ENCODE assay signal across 7 cellular contexts in genomic region chrX:18377802-18378201, GRCh38. TPM values are rescaled to one million over a fixed set of nuclear protein-coding genes. Genes with fewer than 3 reads are reported as not detected.
DNase-seq lines count a peak whose midpoint lies in the region; ATAC-seq, FAIRE-seq and TF ChIP-seq lines count a peak whose summit lies in the region.

No MANE protein-coding gene starts in this region.

- peak; percentile 28 for DNase-seq in EH (ENCODE audit: low read depth)
- DNase-seq in HT1080 (ENCODE audit: low read depth): peak; percentile 25
- DNase-seq in SK-N-SH: peak; percentile 46
- DNase-seq in H1 (ENCODE audit: low read depth in 1 of 2, low spot score in 2 of 2): peak in 1 of 2 experiments; percentile 45
- no peak for DNase-seq in progenitor cell of endocrine pancreas (ENCODE audit: low spot score, unreplicated experiment)
- DNase-seq in posterior cingulate gyrus: no peak

- H4K20me1 ChIP-seq in SK-N-SH (ENCODE audit: insufficient read depth) (no peaks in the 10 kb centered on the region), H1 (replicated peaks in 1 of 2; ENCODE audit: control insufficient read depth in 1 of 2, insufficient read depth in 2 of 2, low read length in 2 of 2) (no peaks in the 10 kb centered on the region)

- TF ChIP-seq RAD21 in SK-N-SH (IDR thresholded peaks at IDR 0.05; ENCODE audit: low read length) (peak; percentile 75), H1 (IDR thresholded peaks at IDR 0.05 in 1 of 2, conservative IDR thresholded peaks at IDR 0.05 in 1 of 2; ENCODE audit: low read depth in 2 of 2, low read length in 2 of 2) (peak; percentile 73 to 79)

- no peak overlapping the region for H2BK15ac ChIP-seq in H1 (ENCODE audit: low read length)

- H3K27me3 ChIP-seq in SK-N-SH (ENCODE audit: insufficient read depth) (no peaks in the 10 kb centered on the region), H1 (replicated peaks in 1 of 4; ENCODE audit: control insufficient read depth in 3 of 4, extremely low read depth in 1 of 4, insufficient read depth in 3 of 4, low read length in 3 of 4) (no peaks in the 10 kb centered on the region)

- H3K23me2 ChIP-seq in H1 (ENCODE audit: low read depth, low read length): no peaks in the 10 kb centered on the region

- no peak overlapping the region for H3K27ac Mint-ChIP-seq in progenitor cell of endocrine pancreas

- no peak overlapping the region for H4K8ac ChIP-seq in H1 (ENCODE audit: extremely low read depth, insufficient read depth, low read length)

- H3K79me2 ChIP-seq in SK-N-SH (ENCODE audit: insufficient read depth): no peaks in the 10 kb centered on the region
- H3K79me2 ChIP-seq in H1 (ENCODE audit: control insufficient read depth in 1 of 2, insufficient read depth in 2 of 2, low read length in 2 of 2): no peaks in the 10 kb centered on the region

- H2AK5ac ChIP-seq in H1 (ENCODE audit: low read depth, low read length): no peak overlapping the region

- no peak overlapping the region for H3K18ac ChIP-seq in H1 (ENCODE audit: extremely low read depth, low read length)

- POLR2A ChIA-PET in SK-N-SH (lab: Yijun Ruan, JAX): no interaction called here
- POLR2A ChIA-PET in H1 (lab: Charles Lee; ENCODE audit: partially characterized antibody): interaction anchor here (1.1 kb wide), 1 partner anchor 292 kb away, joined by 3 read pairs; no protein-coding TSS in a partner anchor

- H3K4me1 Mint-ChIP-seq in progenitor cell of endocrine pancreas (ENCODE audit: low read depth): no peaks in the 10 kb centered on the region

- H3K79me1 ChIP-seq in H1 (ENCODE audit: low read depth, low read length): no peaks in the 10 kb centered on the region

- H2BK5ac ChIP-seq in H1 (ENCODE audit: low read depth, low read length): no peak overlapping the region

- H4K5ac ChIP-seq in H1 (ENCODE audit: insufficient read length, low read depth, low read length): no peak overlapping the region

- no peak overlapping the region for H3K9ac ChIP-seq in SK-N-SH
- no peak overlapping the region for H3K9ac ChIP-seq in H1 (replicated peaks in 1 of 4; ENCODE audit: extremely low read depth in 1 of 4, low read depth in 3 of 4, low read length in 3 of 4)

- H3K36me3 ChIP-seq in SK-N-SH (replicated peaks in 1 of 2; ENCODE audit: control insufficient read depth in 1 of 2, insufficient read depth in 2 of 2, low read length in 1 of 2) (no peaks in the 10 kb centered on the region), H1 (ENCODE audit: control insufficient read depth in 2 of 4, insufficient read depth in 4 of 4, low read length in 3 of 4) (no peaks in the 10 kb centered on the region)

- ATAC-seq in GM21526 (IDR thresholded peaks at IDR 0.05; ENCODE audit: low FRiP score, unreplicated experiment): no peak

- TF ChIP-seq CTCF in SK-N-SH (IDR thresholded peaks at IDR 0.05): peak; percentile 59
- peak; percentile 22 to 68 (median 52) for TF ChIP-seq CTCF in H1 (IDR thresholded peaks at IDR 0.05; ENCODE audit: control extremely low read depth in 1 of 3, insufficient read depth in 1 of 3, low read depth in 1 of 3, low read length in 3 of 3)
- peak; percentile 51 for TF ChIP-seq CTCF in progenitor cell of endocrine pancreas (IDR thresholded peaks at IDR 0.05; ENCODE audit: unreplicated experiment)

- no peak overlapping the region for H2BK12ac ChIP-seq in H1 (ENCODE audit: low read depth, low read length)

- no peak for TF ChIP-seq EP300 in SK-N-SH (IDR thresholded peaks at IDR 0.05; ENCODE audit: borderline replicate concordance in 1 of 2, low read depth in 1 of 2, low read length in 1 of 2)
- TF ChIP-seq EP300 in H1 (IDR thresholded peaks at IDR 0.05; ENCODE audit: borderline replicate concordance in 1 of 2, low read depth in 2 of 2, low read length in 2 of 2): no peak

- no peaks in the 10 kb centered on the region for H3K27me3 Mint-ChIP-seq in progenitor cell of endocrine pancreas

- CTCF ChIA-PET in SK-N-SH (lab: Yijun Ruan, JAX): interaction anchor here (0.6 to 2.3 kb wide), 17 partner anchors 9 to 956 kb away, joined by 3 to 9 read pairs (median 4); partner anchors contain the start of gene SCML2
- CTCF ChIA-PET in H1 (lab: Charles Lee; ENCODE audit: partially characterized antibody): interaction anchor here (0.8 to 2.6 kb wide), 13 partner anchors 10 to 591 kb away, joined by 3 to 10 read pairs (median 5); no protein-coding TSS in a partner anchor

- no peaks in the 10 kb centered on the region for H3K36me3 Mint-ChIP-seq in progenitor cell of endocrine pancreas (ENCODE audit: insufficient read depth)

- no peak overlapping the region for H3K4me3 ChIP-seq in SK-N-SH (ENCODE audit: low read depth in 2 of 2, low read length in 1 of 2)
- no peak overlapping the region for H3K4me3 ChIP-seq in H1 (ENCODE audit: extremely low read depth in 1 of 4, insufficient read depth in 2 of 4, low read depth in 3 of 4, low read length in 4 of 4)

- H3K23ac ChIP-seq in H1 (ENCODE audit: insufficient read length): no peak overlapping the region

- FAIRE-seq in H1 (lab: Jason Lieb, UNC): peak; percentile 80

- no peak overlapping the region for H3K14ac ChIP-seq in H1 (ENCODE audit: insufficient read length)

- intact Hi-C loops in posterior cingulate gyrus (cut with DNase I): loop anchor here (5.0 kb wide), 1 partner anchor 591 kb away; no protein-coding TSS in a partner anchor

- H2BK20ac ChIP-seq in H1 (ENCODE audit: low read length): no peak overlapping the region

- no peaks in the 10 kb centered on the region for H3K9me2 ChIP-seq in SK-N-SH

- no peak overlapping the region for H3K4me3 Mint-ChIP-seq in progenitor cell of endocrine pancreas (ENCODE audit: low read depth)

- H3F3A ChIP-seq in SK-N-SH (replicated peaks; ENCODE audit: insufficient read depth): no peaks in the 10 kb centered on the region

- no peak overlapping the region for H4K91ac ChIP-seq in H1 (replicated peaks; ENCODE audit: insufficient read length, low read length)

- H3K9me3 ChIP-seq in SK-N-SH: no peaks in the 10 kb centered on the region
- no peaks in the 10 kb centered on the region for H3K9me3 ChIP-seq in H1 (ENCODE audit: insufficient read depth in 2 of 2, low read depth in 1 of 2, low read length in 1 of 2)

- H3K4me1 ChIP-seq in SK-N-SH (ENCODE audit: control insufficient read depth in 1 of 2, insufficient read depth in 2 of 2, low read depth in 1 of 2, low read length in 1 of 2) (no peaks in the 10 kb centered on the region), H1 (replicated peaks in 1 of 4; ENCODE audit: control insufficient read depth in 3 of 4, insufficient read depth in 4 of 4, low read length in 3 of 4) (no peaks in the 10 kb centered on the region)

- H2AFZ ChIP-seq in SK-N-SH (ENCODE audit: low read depth): no peak overlapping the region
- H2AFZ ChIP-seq in H1 (ENCODE audit: low read length): no peak overlapping the region

- H2BK120ac ChIP-seq in H1 (replicated peaks; ENCODE audit: low read depth, low read length): no peak overlapping the region

- WGBS in SK-N-SH (ENCODE audit: low lambda C conversion rate): 8% methylated on average over 6 of the region's 6 CpGs
- 35% methylated on average over 6 of the region's 6 CpGs; no CpG with 5 or more reads in 1 of the 2 experiments for WGBS in H1 (ENCODE audit: extremely low coverage in 1 of 2, insufficient coverage in 1 of 2, insufficient read length in 1 of 2, insufficient replicate concordance in 2 of 2, low coverage in 1 of 2, low lambda C conversion rate in 2 of 2, missing lambda C conversion rate in 1 of 2), 2 experiments

- H3K4ac ChIP-seq in H1 (replicated peaks; ENCODE audit: insufficient read length, low read depth, low read length): no peak overlapping the region

- peaks cover 10% of the 10 kb centered on the region for H3K9me3 Mint-ChIP-seq in progenitor cell of endocrine pancreas (ENCODE audit: low read depth)

- H3K27ac ChIP-seq in SK-N-SH (ENCODE audit: low read depth in 2 of 2, low read length in 1 of 2) (no peak overlapping the region), H1 (ENCODE audit: low read depth, low read length) (no peak overlapping the region)

- no peak overlapping the region for H3K4me2 ChIP-seq in SK-N-SH
- H3K4me2 ChIP-seq in H1 (ENCODE audit: insufficient read depth in 1 of 2, low read depth in 2 of 2, low read length in 2 of 2): no peak overlapping the region

- TF ChIP-seq POLR2A in H1 (IDR thresholded peaks at IDR 0.05; ENCODE audit: control extremely low read depth in 1 of 2, low read depth in 2 of 2, low read length in 2 of 2): no peak

- H3K56ac ChIP-seq in H1 (replicated peaks; ENCODE audit: insufficient read length, low read depth, low read length): no peak overlapping the region

RNA-seq across cellular contexts. Expression of gene SCML2, which starts 23.3 kb away (rescaled TPM):
- total RNA-seq in HT1080 (2014; rRNA removed; shearing (Covaris generic)): 5.9 TPM in 2 replicates
- polyA plus RNA-seq in HT1080 (2015; cell fraction: cytosol; rRNA removed): 5.7 and 6.4 TPM in 2 replicates
- 11.5 and 15.2 TPM in 2 replicates for polyA plus RNA-seq in HT1080 (2015; cell fraction: nucleus; rRNA removed)
- polyA plus RNA-seq in SK-N-SH (2012; rRNA removed): 3.2 and 4.1 TPM in 2 replicates
- polyA plus RNA-seq in SK-N-SH (2012; cell fraction: cytosol; rRNA removed): 4.0 and 4.3 TPM in 2 replicates
- 4.4 and 7.5 TPM in 2 replicates for polyA plus RNA-seq in SK-N-SH (2012; cell fraction: nucleus; rRNA removed)
- total RNA-seq in H1 (2021; fragmentation: NEBNext Ultra II Directional; extraction: Animal tissue kit (Norgen Biotek cat#: 25700)): 18.9 and 21.3 TPM in 2 replicates
- 9.7 and 14.6 TPM in 2 replicates for polyA plus RNA-seq in H1 (2011; rRNA removed)
- 13.3 TPM for polyA plus RNA-seq in H1 (2011; cell fraction: cytosol; rRNA removed)
- 6.6 TPM for polyA plus RNA-seq in H1 (2011; cell fraction: nucleus; rRNA removed)
- polyA plus RNA-seq in H1 (2012, experiment 1 of 2): 7.3 to 13.2 TPM (median 9.7 TPM) in 4 replicates
- polyA plus RNA-seq in H1 (2012, experiment 2 of 2): 2.3 TPM
- polyA plus RNA-seq in H1 (2013, experiment 1 of 2): 8.6 TPM
- 8.7 TPM for polyA plus RNA-seq in H1 (2013, experiment 2 of 2)
- polyA minus RNA-seq in H1 (2011; rRNA and poly(A)+ RNA removed): 8.9 and 11.7 TPM in 2 replicates
- 8.0 TPM for polyA minus RNA-seq in H1 (2011; cell fraction: cytosol; rRNA and poly(A)+ RNA removed)
- 4.7 TPM for polyA minus RNA-seq in H1 (2011; cell fraction: nucleus; rRNA and poly(A)+ RNA removed)
- 7.1 and 7.6 TPM in 2 replicates for total RNA-seq in progenitor cell of endocrine pancreas

RNA-seq across cellular contexts. Expression of gene CDKL5, which starts 47.6 kb away (rescaled TPM):
- 0.60 and 0.87 TPM in 2 replicates for total RNA-seq in HT1080 (2014; rRNA removed; shearing (Covaris generic))
- 0.67 and 0.80 TPM in 2 replicates for polyA plus RNA-seq in HT1080 (2015; cell fraction: cytosol; rRNA removed)
- 1.9 and 2.3 TPM in 2 replicates for polyA plus RNA-seq in HT1080 (2015; cell fraction: nucleus; rRNA removed)
- polyA plus RNA-seq in SK-N-SH (2012; rRNA removed): 1.3 and 1.9 TPM in 2 replicates
- polyA plus RNA-seq in SK-N-SH (2012; cell fraction: cytosol; rRNA removed): 1.5 and 1.9 TPM in 2 replicates
- polyA plus RNA-seq in SK-N-SH (2012; cell fraction: nucleus; rRNA removed): 2.0 and 3.8 TPM in 2 replicates
- total RNA-seq in H1 (2021; fragmentation: NEBNext Ultra II Directional; extraction: Animal tissue kit (Norgen Biotek cat#: 25700)): 15.1 and 15.6 TPM in 2 replicates
- 3.8 and 5.5 TPM in 2 replicates for polyA plus RNA-seq in H1 (2011; rRNA removed)
- polyA plus RNA-seq in H1 (2011; cell fraction: cytosol; rRNA removed): 5.8 TPM
- 7.3 TPM for polyA plus RNA-seq in H1 (2011; cell fraction: nucleus; rRNA removed)
- polyA plus RNA-seq in H1 (2012, experiment 1 of 2): 3.2 to 6.7 TPM (median 5.7 TPM) in 4 replicates
- 0.25 TPM for polyA plus RNA-seq in H1 (2012, experiment 2 of 2)
- 4.0 TPM for polyA plus RNA-seq in H1 (2013, experiment 1 of 2)
- 3.8 TPM for polyA plus RNA-seq in H1 (2013, experiment 2 of 2)
- 27.7 and 37.8 TPM in 2 replicates for polyA minus RNA-seq in H1 (2011; rRNA and poly(A)+ RNA removed)
- polyA minus RNA-seq in H1 (2011; cell fraction: cytosol; rRNA and poly(A)+ RNA removed): 10.3 TPM
- polyA minus RNA-seq in H1 (2011; cell fraction: nucleus; rRNA and poly(A)+ RNA removed): 21.6 TPM
- 21.9 TPM in 2 replicates for total RNA-seq in progenitor cell of endocrine pancreas

Comparison
In these comparisons a context has a peak if more than half of its experiments do, and no peak if none do; other contexts are left out.
1. DNase-seq: peak in EH (single experiment), HT1080 (single experiment) and SK-N-SH (single experiment); none in progenitor cell of endocrine pancreas (single experiment) and posterior cingulate gyrus (0 of 10).
2. Peak in every context shown above with its lines, with median percentiles within 50 percentile points of each other: CTCF ChIP-seq.